In the genomic region with DNA sequence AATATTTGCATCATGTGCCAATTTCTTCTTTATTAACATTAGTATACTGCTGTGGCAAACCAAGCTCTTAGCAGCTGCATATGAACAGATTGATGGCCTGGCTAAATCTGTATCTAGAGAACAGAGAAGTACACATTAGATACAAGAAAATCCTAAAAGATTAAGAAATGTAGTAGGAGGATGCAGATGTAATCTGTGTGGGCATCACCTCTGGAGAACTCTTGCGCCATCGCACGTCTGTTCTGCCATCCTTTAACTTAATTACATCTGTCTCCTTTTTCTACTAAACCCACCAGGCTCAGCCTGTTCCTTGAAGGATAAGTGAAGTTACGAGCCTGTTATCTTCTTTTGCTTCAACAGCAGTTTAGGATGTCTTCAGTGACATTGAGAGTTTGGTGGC, we compare ENCODE assay signal across 15 cellular contexts.
DNase-seq lines count a peak whose midpoint lies in the region; ATAC-seq and TF ChIP-seq lines count a peak whose summit lies in the region.
"Had no signal": no experiment of that assay in that cellular context is flagged by ENCODE, and none has a peak within 500 bp of the region (broad histone marks: within the 10 kb centered on the region; RNA-seq: fewer than 3 reads in every experiment).

No MANE protein-coding gene starts in this region.

- no peaks in the 10 kb centered on the region for H3K9me3 Mint-ChIP-seq in HFFc6

- no peak for TF ChIP-seq CTCF in HFFc6 (IDR thresholded peaks at IDR 0.05)
- no peak for TF ChIP-seq CTCF in RWPE2 (IDR thresholded peaks at IDR 0.05; ENCODE audit: poor library complexity, severe bottlenecking)
- no peak for TF ChIP-seq CTCF in epithelial cell of esophagus (IDR thresholded peaks at IDR 0.05; ENCODE audit: insufficient read depth, low read depth, low read length, missing control alignments)
- no peak for TF ChIP-seq CTCF in osteoblast (IDR thresholded peaks at IDR 0.05; ENCODE audit: extremely low read depth, low read depth, low read length)

- H3K4me1 ChIP-seq in RWPE2 (ENCODE audit: insufficient read depth, poor library complexity, severe bottlenecking) (peaks cover 20% of the 10 kb centered on the region), osteoblast (ENCODE audit: insufficient read depth, low read length) (peaks cover 56% of the 10 kb centered on the region)

- H3K4me3 Mint-ChIP-seq in HFFc6 = no peak overlapping the region

- H3K27me3 ChIP-seq in RWPE2 (ENCODE audit: insufficient read depth, poor library complexity, severe bottlenecking) (no peaks in the 10 kb centered on the region), osteoblast (ENCODE audit: insufficient read depth, low read length) (no peaks in the 10 kb centered on the region)

- H3K4me2 ChIP-seq in osteoblast (ENCODE audit: insufficient read depth, low read length) = no peak overlapping the region
- H3K4me2 ChIP-seq: KMS-11 had no signal

- DNase-seq in HFFc6 = no peak
- no peak for DNase-seq in RWPE2 (ENCODE audit: low spot score)
- peak; percentile 13 for DNase-seq in epithelial cell of esophagus (ENCODE audit: low read depth)
- no peak for DNase-seq in osteoblast (ENCODE audit: insufficient read length, low spot score, missing footprints)
- DNase-seq in activated CD4-positive, CD25-positive, alpha-beta regulatory T cell (lab: John Stamatoyannopoulos, UW) = no peak
- DNase-seq in NCI-H446 treated with DMSO at 0.1 percent for 48 hours (lab: John Stamatoyannopoulos, UW) = no peak
- DNase-seq: DMS 273 treated with DMSO at 0.1 percent for 48 hours, GDM1, NCI-H1092 treated with DMSO at 0.1 percent for 48 hours, NCI-H2081 treated with DMSO at 0.1 percent for 48 hours, NCI-H526, SIG-M5 had no signal

- no peak overlapping the region for H2AFZ ChIP-seq in osteoblast (ENCODE audit: low read length)

- no peaks in the 10 kb centered on the region for H3K36me3 ChIP-seq in RWPE2 (ENCODE audit: low read depth)
- no peaks in the 10 kb centered on the region for H3K36me3 ChIP-seq in osteoblast (ENCODE audit: insufficient read depth, low read length)

- peak overlapping the region; percentile 86 for H3K27ac Mint-ChIP-seq in HFFc6

- H3K4me3 ChIP-seq in RWPE2 (ENCODE audit: severe bottlenecking) (no peak overlapping the region), epithelial cell of esophagus (ENCODE audit: low read length) (no peak overlapping the region), osteoblast (ENCODE audit: insufficient read depth, low read length) (no peak overlapping the region)

- H3K79me2 ChIP-seq in osteoblast (ENCODE audit: insufficient read depth, low read length) = no peaks in the 10 kb centered on the region

- H3K36me3 Mint-ChIP-seq in HFFc6 (ENCODE audit: low read depth) = no peaks in the 10 kb centered on the region

- H3K27ac ChIP-seq in RWPE2 (ENCODE audit: poor library complexity, severe bottlenecking) (peak overlapping the region; percentile 90), osteoblast (ENCODE audit: low read depth, low read length) (peak overlapping the region; percentile 84)
- H3K27ac ChIP-seq: C4-2B, KMS-11 had no signal

- H3K9me3 ChIP-seq in RWPE2 (ENCODE audit: severe bottlenecking) (no peaks in the 10 kb centered on the region), osteoblast (ENCODE audit: low read depth, low read length) (no peaks in the 10 kb centered on the region)

- peaks cover 57% of the 10 kb centered on the region for H3K4me1 Mint-ChIP-seq in HFFc6 (ENCODE audit: low read depth)

- H3K27me3 Mint-ChIP-seq in HFFc6 (ENCODE audit: insufficient read depth) = peaks cover 2% of the 10 kb centered on the region; the same call in 1 of the 2 replicates

- H4K20me1 ChIP-seq in osteoblast (ENCODE audit: insufficient read depth, low read length) = no peaks in the 10 kb centered on the region

- ATAC-seq in RWPE2 (ENCODE audit: low read depth) (no peak), HG03045 (IDR thresholded peaks at IDR 0.05; ENCODE audit: unreplicated experiment) (no peak)
